13 cellular contexts compared by ENCODE assay signal in genomic region chr12:19833775-19834501, GRCh38.
DNase-seq lines count a peak whose midpoint lies in the region; ATAC-seq and TF ChIP-seq lines count a peak whose summit lies in the region.
"Had no signal": no experiment of that assay in that cellular context is flagged by ENCODE, and none has a peak within 500 bp of the region (broad histone marks: within the 10 kb centered on the region; RNA-seq: fewer than 3 reads in every experiment).

No MANE protein-coding gene starts in this region.

- H3K36me3 ChIP-seq in right atrium auricular region = no peaks in the 10 kb centered on the region
- H3K36me3 ChIP-seq in tibial artery = peaks cover 0 to 3% (median 0%) of the 10 kb centered on the region in 3 donors

- TF ChIP-seq CTCF in right atrium auricular region (IDR thresholded peaks at IDR 0.05) (no peak), WTC11 (IDR thresholded peaks at IDR 0.05) (no peak), fibroblast of mammary gland (conservative IDR thresholded peaks at IDR 0.05; ENCODE audit: control insufficient read depth, insufficient read depth, low read depth, low read length) (no peak), tibial artery (IDR thresholded peaks at IDR 0.05) (no peak), lower leg skin (IDR thresholded peaks at IDR 0.05) (no peak)

- H3K4me1 ChIP-seq in right atrium auricular region = no peaks in the 10 kb centered on the region
- peaks cover 0 to 59% (median 16%) of the 10 kb centered on the region in 4 donors for H3K4me1 ChIP-seq in tibial artery

- 15 to 20% methylated on average over 2 of the region's 2 CpGs for WGBS in lower leg skin, 2 donors

- no peaks in the 10 kb centered on the region for H3K27me3 Mint-ChIP-seq in WTC11 (ENCODE audit: low read depth)

- H3K9me3 ChIP-seq in right atrium auricular region (no peaks in the 10 kb centered on the region), tibial artery (no peaks in the 10 kb centered on the region)

- H3K4me3 ChIP-seq in right atrium auricular region (no peak overlapping the region), fibroblast of mammary gland (ENCODE audit: control insufficient read depth, low read depth, low read length) (no peak overlapping the region), tibial artery (no peak overlapping the region), lower leg skin (ENCODE audit: low read depth, poor library complexity, severe bottlenecking) (no peak overlapping the region)
- H3K4me3 ChIP-seq: SK-N-MC had no signal

- TF ChIP-seq POLR2A in lower leg skin (IDR thresholded peaks at IDR 0.05) = no peak

- peaks cover 5% of the 10 kb centered on the region; the same call in 1 of the 2 replicates for H3K9me3 Mint-ChIP-seq in WTC11

- intact Hi-C loops in left cardiac atrium (cut with DNase I) = no loop called here
- intact Hi-C loops in tibial artery (cut with DNase I; ENCODE audit: low total_unique reads) = no loop called here
- intact Hi-C loops in lower leg skin (cut with DNase I; ENCODE audit: low total_unique reads) = no loop called here

- ATAC-seq in left cardiac atrium (peak; percentile 55 to 64), WTC11 (peak; percentile 34; the same call in 1 of the 2 replicates)

- peaks cover 3% of the 10 kb centered on the region; the same call in 1 of the 2 replicates for H3K4me1 Mint-ChIP-seq in WTC11

- no peak overlapping the region for H3K4me3 Mint-ChIP-seq in WTC11

- no peaks in the 10 kb centered on the region for H3K36me3 Mint-ChIP-seq in WTC11

- CTCF ChIA-PET in WTC11 (lab: Charles Lee) = no interaction called here

- no peak overlapping the region for H3K27ac Mint-ChIP-seq in WTC11

- POLR2A ChIA-PET in WTC11 (lab: Charles Lee) = no interaction called here

- no peak for DNase-seq in left cardiac atrium
- no peak for DNase-seq in right atrium auricular region (ENCODE audit: low spot score)
- no peak for DNase-seq in WTC11 (ENCODE audit: low spot score)
- DNase-seq in fibroblast of mammary gland (ENCODE audit: low read depth) = peak; percentile 82
- no peak for DNase-seq in tibial artery
- DNase-seq in anterior cingulate cortex (lab: John Stamatoyannopoulos, UW) = no peak
- DNase-seq in lower leg skin (ENCODE audit: low spot score in 2 of 2) = no peak
- DNase-seq in AG08395 (ENCODE audit: low spot score) = no peak
- DNase-seq: effector CD8-positive, alpha-beta T cell; NCI-H510A; nucleus accumbens had no signal

- no peak overlapping the region for H3K27ac ChIP-seq in right atrium auricular region
- peak overlapping the region; percentile 55 to 56 for H3K27ac ChIP-seq in tibial artery
- H3K27ac ChIP-seq: KMS-11, SK-N-MC had no signal

- H3K27me3 ChIP-seq in right atrium auricular region (no peaks in the 10 kb centered on the region), tibial artery (no peaks in the 10 kb centered on the region)

TF ChIP-seq in WTC11, 78 proteins besides CTCF, POLR2A, EP300 and RAD21:
- no peak for TF ChIP-seq JUN (CRISPR knock-in tag; IDR thresholded peaks at IDR 0.05)
- TF ChIP-seq ZNF219 (CRISPR knock-in tag; IDR thresholded peaks at IDR 0.05; ENCODE audit: borderline replicate concordance) = no peak
- no peak for TF ChIP-seq ATF2 (CRISPR knock-in tag; IDR thresholded peaks at IDR 0.05; ENCODE audit: borderline replicate concordance, low read depth)
- no peak for TF ChIP-seq NR1H2 (CRISPR knock-in tag; IDR thresholded peaks at IDR 0.05)
- TF ChIP-seq KAT7 (CRISPR knock-in tag; IDR thresholded peaks at IDR 0.05; ENCODE audit: borderline replicate concordance) = no peak
- no peak for TF ChIP-seq ETV6 (CRISPR knock-in tag; IDR thresholded peaks at IDR 0.05)
- no peak for TF ChIP-seq TEAD4 (CRISPR knock-in tag; IDR thresholded peaks at IDR 0.05)
- no peak for TF ChIP-seq USF1 (CRISPR knock-in tag; IDR thresholded peaks at IDR 0.05)
- no peak for TF ChIP-seq ZMAT4 (CRISPR knock-in tag; IDR thresholded peaks at IDR 0.05)
- no peak for TF ChIP-seq ZSCAN18 (CRISPR knock-in tag; IDR thresholded peaks at IDR 0.05)
- no peak for TF ChIP-seq AR (CRISPR knock-in tag; IDR thresholded peaks at IDR 0.05)
- no peak for TF ChIP-seq AFF4 (CRISPR knock-in tag; IDR thresholded peaks at IDR 0.05; ENCODE audit: borderline replicate concordance)
TF ChIP-seq in WTC11: peak in this region for 0.

Comparison
In these comparisons a context has a peak if more than half of its experiments do, and no peak if none do; other contexts are left out.
1. H3K27ac ChIP-seq: peak in tibial artery (2 of 2); none in right atrium auricular region (0 of 2).